ENCODE assay signal across 21 cellular contexts in the genomic region with DNA sequence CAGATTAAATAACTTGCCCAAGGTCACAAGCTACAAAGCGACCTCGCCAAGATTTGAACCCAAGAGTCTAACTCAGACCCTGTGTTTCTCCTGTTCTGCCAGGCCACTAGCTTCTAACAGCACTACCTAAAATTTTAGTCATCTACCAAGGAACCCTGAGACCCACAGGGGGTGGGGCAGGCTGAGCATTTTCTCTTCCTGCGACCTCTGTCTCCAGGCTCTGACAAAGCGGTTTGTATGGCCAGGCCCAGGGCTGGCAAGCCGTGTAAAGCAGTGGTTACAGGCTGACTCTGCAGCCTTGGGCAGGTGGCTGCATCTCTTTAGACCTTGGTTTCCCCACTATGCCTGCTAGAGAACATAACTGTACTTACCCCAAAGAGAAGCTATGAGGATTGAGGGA. TPM values are rescaled to one million over a fixed set of nuclear protein-coding genes. Genes with fewer than 3 reads are reported as not detected.
"Had no signal": no experiment of that assay in that cellular context is flagged by ENCODE, and none has a peak within 500 bp of the region (broad histone marks: within the 10 kb centered on the region; RNA-seq: fewer than 3 reads in every experiment).

No MANE protein-coding gene starts in this region.

- ATAC-seq: activated naive CD4-positive, alpha-beta T cell treated with anti-CD3 and anti-CD28 coated beads, Interleukin-2, amount 50 U/mL, for 72 hours; body of pancreas; sciatic nerve; SK-N-SH treated with all-trans-retinoic acid at 6 μM for 48 hours; T-helper 17 cell; WTC11 had no signal

- H3K27ac Mint-ChIP-seq: activated naive CD4-positive, alpha-beta T cell treated with anti-CD3 and anti-CD28 coated beads, Interleukin-2, amount 50 U/mL, for 72 hours; T-helper 17 cell; WTC11 had no signal

- H3K27me3 ChIP-seq: body of pancreas, ovary, vagina had no signal

- H3K27ac ChIP-seq: body of pancreas, coronary artery, ovary, tibial artery, vagina had no signal

- DNase-seq: activated CD4-positive, alpha-beta T cell treated with anti-CD3 and anti-CD28 coated beads for 4 hours; activated CD8-positive, alpha-beta memory T cell treated with anti-CD3 and anti-CD28 coated beads for 24 hours; activated effector memory CD4-positive, alpha-beta T cell treated with Interleukin-2 at 50 U/mL for 16 hours; amygdala; body of pancreas; central memory CD4-positive, alpha-beta T cell; effector CD4-positive, alpha-beta T cell; foreskin fibroblast; immature natural killer cell; midbrain; ovary; T-helper 17 cell; tibial artery had no signal

- H3K36me3 Mint-ChIP-seq: immature natural killer cell, WTC11 had no signal

- H3K27me3 Mint-ChIP-seq: T-helper 17 cell had no signal

- H3K9me3 ChIP-seq: body of pancreas, ovary, tibial artery, vagina had no signal

- H3K9me3 Mint-ChIP-seq: activated naive CD4-positive, alpha-beta T cell treated with anti-CD3 and anti-CD28 coated beads, Interleukin-2, amount 50 U/mL, for 72 hours; immature natural killer cell; neural crest cell; WTC11 had no signal

- H3K4me3 ChIP-seq: body of pancreas, coronary artery, lung, ovary, tibial artery, vagina had no signal

- H3K36me3 ChIP-seq: ovary, tibial artery, vagina had no signal

- H3K4me3 Mint-ChIP-seq: immature natural killer cell, neural crest cell, T-helper 17 cell, WTC11 had no signal

RNA-seq across cellular contexts. Expression of a gene that starts 5.3 kb away (rescaled TPM):
- total RNA-seq: neural crest cell had no signal
